24 cellular contexts compared by ENCODE assay signal in genomic region chr1:167469280-167469965, GRCh38. TPM values are rescaled to one million over a fixed set of nuclear protein-coding genes. Genes with fewer than 3 reads are reported as not detected.
DNase-seq lines count a peak whose midpoint lies in the region; ATAC-seq and FAIRE-seq lines count a peak whose summit lies in the region.
"Had no signal": no experiment of that assay in that cellular context is flagged by ENCODE, and none has a peak within 500 bp of the region (broad histone marks: within the 10 kb centered on the region; RNA-seq: fewer than 3 reads in every experiment).

No MANE protein-coding gene starts in this region.

- peaks cover 82% of the 10 kb centered on the region for H3K4me1 Mint-ChIP-seq in activated naive CD4-positive, alpha-beta T cell treated with anti-CD3 and anti-CD28 coated beads, Interleukin-2, amount 10 ng/mL, durations not matched to agents 7 days and 5 days
- peaks cover 72% of the 10 kb centered on the region for H3K4me1 Mint-ChIP-seq in activated naive CD8-positive, alpha-beta T cell treated with anti-CD3 and anti-CD28 coated beads for 36 hours
- H3K4me1 Mint-ChIP-seq in stimulated activated naive CD8-positive, alpha-beta T cell treated with anti-CD3 and anti-CD28 coated beads, Interleukin-15, amount 100 ng/mL, for 72 hours = peaks cover 82% of the 10 kb centered on the region

- DNase-seq in activated naive CD4-positive, alpha-beta T cell treated with anti-CD3 and anti-CD28 coated beads, Interleukin-2, amount 10 ng/mL, durations not matched to agents 7 days and 5 days = peak; percentile 3
- no peak for DNase-seq in activated naive CD4-positive, alpha-beta T cell treated with anti-CD3 and anti-CD28 coated beads, Interleukin-2, amount 50 U/mL, for 16 hours
- no peak for DNase-seq in activated naive CD8-positive, alpha-beta T cell treated with anti-CD3 and anti-CD28 coated beads for 36 hours
- no peak for DNase-seq in stimulated activated naive CD8-positive, alpha-beta T cell treated with anti-CD3 and anti-CD28 coated beads, Interleukin-15, amount 100 ng/mL, for 72 hours
- DNase-seq in OCI-M1 (lab: John Stamatoyannopoulos, UW) (no peak), C1 segment of cervical spinal cord (lab: John Stamatoyannopoulos, UW) (no peak)
- DNase-seq: activated CD4-positive, alpha-beta T cell treated with anti-CD3 and anti-CD28 coated beads, Interleukin-2, amount 50 U/mL, for 4 hours; DMS 273 treated with DMSO at 0.1 percent for 48 hours; effector CD8-positive, alpha-beta T cell; erythroblast; foreskin fibroblast; left colon; mesendoderm; MM.1S; NCI-H1417 treated with DMSO at 0.1 percent for 48 hours; NCI-H2081 treated with DMSO at 0.1 percent for 48 hours; NCI-H446; occipital lobe; stimulated activated CD4-positive, alpha-beta T cell treated with anti-CD3 and anti-CD28 coated beads, Interleukin-2, amount 100 ng/mL, for 24 hours; T1000 had no signal

- peak; percentile 40 for FAIRE-seq in G401.6 (lab: Jason Lieb, UNC)
- FAIRE-seq: urothelium cell line had no signal

- no peak overlapping the region for H3K4me3 Mint-ChIP-seq in activated naive CD4-positive, alpha-beta T cell treated with anti-CD3 and anti-CD28 coated beads, Interleukin-2, amount 10 ng/mL, durations not matched to agents 7 days and 5 days
- H3K4me3 Mint-ChIP-seq in activated naive CD8-positive, alpha-beta T cell treated with anti-CD3 and anti-CD28 coated beads for 36 hours = no peak overlapping the region
- no peak overlapping the region for H3K4me3 Mint-ChIP-seq in stimulated activated naive CD8-positive, alpha-beta T cell treated with anti-CD3 and anti-CD28 coated beads, Interleukin-15, amount 100 ng/mL, for 72 hours
- H3K4me3 Mint-ChIP-seq: brain had no signal

- H3K9me3 Mint-ChIP-seq in activated naive CD4-positive, alpha-beta T cell treated with anti-CD3 and anti-CD28 coated beads, Interleukin-2, amount 10 ng/mL, durations not matched to agents 7 days and 5 days = no peaks in the 10 kb centered on the region
- H3K9me3 Mint-ChIP-seq in activated naive CD8-positive, alpha-beta T cell treated with anti-CD3 and anti-CD28 coated beads for 36 hours = no peaks in the 10 kb centered on the region
- no peaks in the 10 kb centered on the region for H3K9me3 Mint-ChIP-seq in stimulated activated naive CD8-positive, alpha-beta T cell treated with anti-CD3 and anti-CD28 coated beads, Interleukin-15, amount 100 ng/mL, for 72 hours
- H3K9me3 Mint-ChIP-seq: brain had no signal

- ATAC-seq in stimulated activated naive CD8-positive, alpha-beta T cell treated with anti-CD3 and anti-CD28 coated beads, Interleukin-15, amount 100 ng/mL, for 72 hours = no peak
- ATAC-seq: left colon had no signal

- no peaks in the 10 kb centered on the region for H3K27me3 Mint-ChIP-seq in activated naive CD4-positive, alpha-beta T cell treated with anti-CD3 and anti-CD28 coated beads, Interleukin-2, amount 10 ng/mL, durations not matched to agents 7 days and 5 days
- H3K27me3 Mint-ChIP-seq in activated naive CD8-positive, alpha-beta T cell treated with anti-CD3 and anti-CD28 coated beads for 36 hours = no peaks in the 10 kb centered on the region
- no peaks in the 10 kb centered on the region for H3K27me3 Mint-ChIP-seq in stimulated activated naive CD8-positive, alpha-beta T cell treated with anti-CD3 and anti-CD28 coated beads, Interleukin-15, amount 100 ng/mL, for 72 hours
- H3K27me3 Mint-ChIP-seq: brain had no signal

- H3K27ac Mint-ChIP-seq in activated naive CD4-positive, alpha-beta T cell treated with anti-CD3 and anti-CD28 coated beads, Interleukin-2, amount 10 ng/mL, durations not matched to agents 7 days and 5 days = peak overlapping the region; percentile 38
- peak overlapping the region; percentile 56 for H3K27ac Mint-ChIP-seq in activated naive CD8-positive, alpha-beta T cell treated with anti-CD3 and anti-CD28 coated beads for 36 hours
- peak overlapping the region; percentile 34 to 52 for H3K27ac Mint-ChIP-seq in stimulated activated naive CD8-positive, alpha-beta T cell treated with anti-CD3 and anti-CD28 coated beads, Interleukin-15, amount 100 ng/mL, for 72 hours

- CTCF ChIA-PET in activated naive CD4-positive, alpha-beta T cell treated with anti-CD3 and anti-CD28 coated beads, Interleukin-2, amount 10 ng/mL, durations not matched to agents 7 days and 5 days (lab: Charles Lee) = interaction anchor here (0.7 to 1.7 kb wide), 3 partner anchors 16 to 26 kb away, joined by 3 to 7 read pairs (median 4); no protein-coding TSS in a partner anchor

- H3K36me3 Mint-ChIP-seq in activated naive CD4-positive, alpha-beta T cell treated with anti-CD3 and anti-CD28 coated beads, Interleukin-2, amount 10 ng/mL, durations not matched to agents 7 days and 5 days = peaks cover 38% of the 10 kb centered on the region
- H3K36me3 Mint-ChIP-seq in activated naive CD8-positive, alpha-beta T cell treated with anti-CD3 and anti-CD28 coated beads for 36 hours = peaks cover 60% of the 10 kb centered on the region
- H3K36me3 Mint-ChIP-seq: brain had no signal

RNA-seq across cellular contexts. Expression of gene CD247, which starts 48.9 kb away (rescaled TPM):
- 100 to 1,000 TPM; 166 TPM for total RNA-seq in activated naive CD8-positive, alpha-beta T cell treated with anti-CD3 and anti-CD28 coated beads for 36 hours
- total RNA-seq: myocyte had no signal
